ENCODE assay signal across 11 cellular contexts in the genomic region with DNA sequence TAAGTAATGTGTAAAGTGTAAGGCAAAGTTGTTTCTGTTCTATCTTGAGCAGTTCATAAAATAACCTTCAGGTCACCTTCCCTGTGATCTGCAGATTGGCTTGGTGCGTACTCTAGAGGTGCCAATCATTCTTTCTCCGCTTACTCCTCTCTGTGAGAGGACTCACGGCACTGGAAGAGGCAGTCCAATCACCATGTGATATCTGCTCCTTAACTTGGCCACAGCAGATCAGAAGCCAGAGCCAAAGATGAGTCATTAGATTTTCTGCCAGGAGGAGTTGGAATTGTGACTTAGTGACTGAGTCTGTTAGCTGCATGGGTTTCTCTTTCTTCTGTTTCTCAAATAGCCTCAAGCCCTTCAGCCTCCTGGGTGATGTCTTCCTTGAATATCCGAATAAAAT.
DNase-seq lines count a peak whose midpoint lies in the region; ATAC-seq and TF ChIP-seq lines count a peak whose summit lies in the region.
"Had no signal": no experiment of that assay in that cellular context is flagged by ENCODE, and none has a peak within 500 bp of the region (broad histone marks: within the 10 kb centered on the region; RNA-seq: fewer than 3 reads in every experiment).

No MANE protein-coding gene starts in this region.

- POLR2A ChIA-PET in activated CD4-positive, alpha-beta memory T cell treated with anti-CD3 and anti-CD28 coated beads, Interleukin-2, amount 10 ng/mL, durations not matched to agents 7 days and 5 days (lab: Charles Lee): no interaction called here

- H3K36me3 ChIP-seq in GM23248 (ENCODE audit: low read depth) (no peaks in the 10 kb centered on the region), sigmoid colon (no peaks in the 10 kb centered on the region)

- intact Hi-C loops in sigmoid colon (cut with DNase I): loop anchor here (5.0 to 10.0 kb wide), 3 partner anchors 78 to 335 kb away; partner anchors contain the start of gene CHST11

- CTCF ChIA-PET in activated CD4-positive, alpha-beta memory T cell treated with anti-CD3 and anti-CD28 coated beads, Interleukin-2, amount 10 ng/mL, durations not matched to agents 7 days and 5 days (lab: Charles Lee): no interaction called here

- TF ChIP-seq EP300 in sigmoid colon (IDR thresholded peaks at IDR 0.05): no peak

- DNase-seq in GM23248 (peak; percentile 92), SW480 (ENCODE audit: low spot score) (peak; percentile 2), foreskin keratinocyte (peak; percentile 56 to 81), sigmoid colon (peak; percentile 74)
- no peak for DNase-seq in activated CD4-positive, alpha-beta memory T cell treated with anti-CD3 and anti-CD28 coated beads, Interleukin-2, amount 10 ng/mL, durations not matched to agents 7 days and 5 days
- DNase-seq: nucleus accumbens, SHP77 had no signal

- no peaks in the 10 kb centered on the region for H3K27me3 ChIP-seq in GM23248 (replicated peaks; ENCODE audit: insufficient read depth)
- H3K27me3 ChIP-seq in foreskin keratinocyte: no peaks in the 10 kb centered on the region
- H3K27me3 ChIP-seq in sigmoid colon: no peaks in the 10 kb centered on the region

- no peaks in the 10 kb centered on the region for H3K36me3 Mint-ChIP-seq in activated CD4-positive, alpha-beta memory T cell treated with anti-CD3 and anti-CD28 coated beads, Interleukin-2, amount 10 ng/mL, durations not matched to agents 7 days and 5 days (ENCODE audit: low read depth)

- no peaks in the 10 kb centered on the region for H4K20me1 ChIP-seq in GM23248 (ENCODE audit: insufficient read depth)

- ATAC-seq in foreskin keratinocyte: peak; percentile 90
- no peak for ATAC-seq in HG03521 (IDR thresholded peaks at IDR 0.05; ENCODE audit: unreplicated experiment)
- no peak for ATAC-seq in HG02763 (IDR thresholded peaks at IDR 0.05; ENCODE audit: unreplicated experiment)
- ATAC-seq in HG03045 (IDR thresholded peaks at IDR 0.05; ENCODE audit: unreplicated experiment): no peak

- no peaks in the 10 kb centered on the region for H3K4me1 Mint-ChIP-seq in activated CD4-positive, alpha-beta memory T cell treated with anti-CD3 and anti-CD28 coated beads, Interleukin-2, amount 10 ng/mL, durations not matched to agents 7 days and 5 days

- no peak for TF ChIP-seq POLR2A in sigmoid colon (IDR thresholded peaks at IDR 0.05)

- no peak overlapping the region for H3K4me3 Mint-ChIP-seq in activated CD4-positive, alpha-beta memory T cell treated with anti-CD3 and anti-CD28 coated beads, Interleukin-2, amount 10 ng/mL, durations not matched to agents 7 days and 5 days
- H3K4me3 Mint-ChIP-seq: IgD-negative memory B cell had no signal

- WGBS in GM23248 (ENCODE audit: low coverage in 1 of 2, low lambda C conversion rate in 2 of 2, missing lambda C conversion rate in 2 of 2), 2 experiments: 6% methylated on average over 4 of the region's 4 CpGs
- 82 to 87% methylated on average over 4 of the region's 4 CpGs for WGBS in sigmoid colon, 2 donors

- no peak overlapping the region for H3K27ac Mint-ChIP-seq in activated CD4-positive, alpha-beta memory T cell treated with anti-CD3 and anti-CD28 coated beads, Interleukin-2, amount 10 ng/mL, durations not matched to agents 7 days and 5 days
- H3K27ac Mint-ChIP-seq: IgD-negative memory B cell had no signal

- H3K4me3 ChIP-seq in GM23248: peak overlapping the region; percentile 50
- H3K4me3 ChIP-seq in sigmoid colon: no peak overlapping the region

- H3K9ac ChIP-seq in GM23248: peak overlapping the region; percentile 36; the same call in 1 of the 2 replicates

- H2AFZ ChIP-seq in GM23248: no peak overlapping the region

- H3F3A ChIP-seq in GM23248 (ENCODE audit: insufficient read depth): peaks cover 25% of the 10 kb centered on the region

- TF ChIP-seq CTCF in foreskin keratinocyte (conservative IDR thresholded peaks at IDR 0.05) (no peak), sigmoid colon (IDR thresholded peaks at IDR 0.05) (no peak)

- H3K4me1 ChIP-seq in GM23248 (ENCODE audit: insufficient read depth) (peaks cover 22% of the 10 kb centered on the region), foreskin keratinocyte (peaks cover 5% of the 10 kb centered on the region), sigmoid colon (peaks cover 0 to 23% (median 11%) of the 10 kb centered on the region in 4 donors)

- H3K9me2 ChIP-seq in GM23248 (ENCODE audit: insufficient read depth): no peaks in the 10 kb centered on the region

- no peaks in the 10 kb centered on the region for H3K79me2 ChIP-seq in GM23248 (ENCODE audit: insufficient read depth)

- H3K27me3 Mint-ChIP-seq in activated CD4-positive, alpha-beta memory T cell treated with anti-CD3 and anti-CD28 coated beads, Interleukin-2, amount 10 ng/mL, durations not matched to agents 7 days and 5 days: peaks cover 7% of the 10 kb centered on the region
- H3K27me3 Mint-ChIP-seq: IgD-negative memory B cell had no signal

- no peaks in the 10 kb centered on the region for H3K9me3 ChIP-seq in GM23248 (ENCODE audit: low read depth)
- H3K9me3 ChIP-seq in sigmoid colon: no peaks in the 10 kb centered on the region

- H3K9me3 Mint-ChIP-seq in activated CD4-positive, alpha-beta memory T cell treated with anti-CD3 and anti-CD28 coated beads, Interleukin-2, amount 10 ng/mL, durations not matched to agents 7 days and 5 days: no peaks in the 10 kb centered on the region
- H3K9me3 Mint-ChIP-seq: IgD-negative memory B cell had no signal

- H3K27ac ChIP-seq in GM23248: peak overlapping the region; percentile 48
- no peak overlapping the region for H3K27ac ChIP-seq in foreskin keratinocyte
- H3K27ac ChIP-seq in sigmoid colon: peak overlapping the region in 3 of 4 donors; percentile 7 to 52 (median 52)

- in situ Hi-C loops in GM23248 (cut with MboI): no loop called here

- peak overlapping the region; percentile 77 for H3K4me2 ChIP-seq in GM23248 (ENCODE audit: unreplicated experiment)
